Comparison of ENCODE assay signal across 1 cellular context in the genomic region with DNA sequence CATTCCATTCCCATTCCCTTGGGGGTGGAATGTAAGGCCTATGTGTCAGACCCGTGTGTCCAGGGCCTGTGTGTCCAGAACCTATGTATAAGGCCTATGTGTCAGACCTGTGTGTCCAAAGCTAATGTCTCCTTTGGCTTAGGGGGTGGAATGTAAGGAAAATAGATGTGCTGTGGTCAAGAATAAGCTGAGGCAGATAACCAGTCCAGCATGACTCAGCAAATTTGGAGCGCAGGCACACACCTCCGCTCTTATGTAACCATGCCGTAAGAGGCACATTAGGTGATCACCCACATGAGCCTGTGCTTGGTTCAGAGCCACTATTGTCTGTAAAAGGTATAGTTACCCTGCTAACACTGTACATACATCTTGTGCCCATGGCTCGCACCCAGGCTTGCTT.
TF ChIP-seq lines count a peak whose summit lies in the region.

No MANE protein-coding gene starts in this region.

TF ChIP-seq in H1, 55 proteins besides CTCF, POLR2A, EP300 and RAD21:
- no peak for TF ChIP-seq POU5F1 (IDR thresholded peaks at IDR 0.05; ENCODE audit: low read depth, low read length)
- no peak for TF ChIP-seq JUND (IDR thresholded peaks at IDR 0.05; ENCODE audit: low read length)
- peak; percentile 69 for TF ChIP-seq MAFK (IDR thresholded peaks at IDR 0.05; ENCODE audit: low read depth, low read length)
- no peak for TF ChIP-seq RFX5 (IDR thresholded peaks at IDR 0.05; ENCODE audit: borderline replicate concordance, low read depth, low read length)
- no peak for TF ChIP-seq SIRT6 (IDR thresholded peaks at IDR 0.05; ENCODE audit: low read length)
- peak; percentile 95 for TF ChIP-seq BACH1 (IDR thresholded peaks at IDR 0.05; ENCODE audit: low read length)
- TF ChIP-seq, protein P1, sequence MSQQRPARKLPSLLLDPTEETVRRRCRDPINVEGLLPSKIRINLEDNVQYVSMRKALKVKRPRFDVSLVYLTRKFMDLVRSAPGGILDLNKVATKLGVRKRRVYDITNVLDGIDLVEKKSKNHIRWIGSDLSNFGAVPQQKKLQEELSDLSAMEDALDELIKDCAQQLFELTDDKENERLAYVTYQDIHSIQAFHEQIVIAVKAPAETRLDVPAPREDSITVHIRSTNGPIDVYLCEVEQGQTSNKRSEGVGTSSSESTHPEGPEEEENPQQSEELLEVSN (IDR thresholded peaks at IDR 0.05), result no peak
